8 cellular contexts compared by ENCODE assay signal in genomic region chr14:74942164-74942563, GRCh38. TPM values are rescaled to one million over a fixed set of nuclear protein-coding genes. Genes with fewer than 3 reads are reported as not detected.
DNase-seq lines count a peak whose midpoint lies in the region; ATAC-seq and TF ChIP-seq lines count a peak whose summit lies in the region.

No MANE protein-coding gene starts in this region.

- no CpG with 5 or more reads among the region's 11 CpGs for WGBS in right lobe of liver (ENCODE audit: insufficient coverage, low coverage, low lambda C conversion rate, missing lambda C conversion rate)
- 57 to 58% methylated on average over 11 of the region's 11 CpGs for WGBS in tibial nerve, 2 donors

- intact Hi-C loops in right lobe of liver (cut with DNase I) = loop anchor here in 1 of 2 donors (10.0 kb wide), 1 partner anchor 143 kb away; no protein-coding TSS in a partner anchor

- CTCF ChIA-PET in activated naive CD4-positive, alpha-beta T cell treated with anti-CD3 and anti-CD28 coated beads, Interleukin-2, amount 10 ng/mL, durations not matched to agents 7 days and 5 days (lab: Charles Lee) = interaction anchor here (0.6 to 3.5 kb wide), 6 partner anchors 9 to 826 kb away, joined by 3 to 22 read pairs (median 4); no protein-coding TSS in a partner anchor
- CTCF ChIA-PET in T-cell (lab: Charles Lee) = interaction anchor here (0.6 to 1.6 kb wide), 3 partner anchors 36 to 85 kb away, joined by 3 to 5 read pairs (median 4); no protein-coding TSS in a partner anchor

- H3K4me3 ChIP-seq in right lobe of liver (no peak overlapping the region), tibial nerve (peak overlapping the region in 1 of 4 donors; percentile 27)

- peaks cover 16% of the 10 kb centered on the region for H3K27me3 Mint-ChIP-seq in activated naive CD4-positive, alpha-beta T cell treated with anti-CD3 and anti-CD28 coated beads, Interleukin-2, amount 10 ng/mL, durations not matched to agents 7 days and 5 days
- H3K27me3 Mint-ChIP-seq in T-cell = no peaks in the 10 kb centered on the region

- POLR2A ChIA-PET in T-cell (lab: Charles Lee) = interaction anchor here in 1 of 2 donors (0.6 kb wide), 1 partner anchor 105 kb away, joined by 4 read pairs; no protein-coding TSS in a partner anchor

- H3K4me1 ChIP-seq in right lobe of liver (peaks cover 0 to 19% (median 7%) of the 10 kb centered on the region in 4 donors), tibial nerve (peaks cover 0 to 58% (median 38%) of the 10 kb centered on the region in 4 donors)

- peaks cover 66% of the 10 kb centered on the region for H3K4me1 Mint-ChIP-seq in activated naive CD4-positive, alpha-beta T cell treated with anti-CD3 and anti-CD28 coated beads, Interleukin-2, amount 10 ng/mL, durations not matched to agents 7 days and 5 days
- peaks cover 38 to 58% (median 43%) of the 10 kb centered on the region in 3 donors for H3K4me1 Mint-ChIP-seq in T-cell

- peak overlapping the region; percentile 92 for H3K27ac Mint-ChIP-seq in activated naive CD4-positive, alpha-beta T cell treated with anti-CD3 and anti-CD28 coated beads, Interleukin-2, amount 10 ng/mL, durations not matched to agents 7 days and 5 days
- peak overlapping the region; percentile 92 to 96 for H3K27ac Mint-ChIP-seq in T-cell

- peaks cover 3% of the 10 kb centered on the region for H3K36me3 Mint-ChIP-seq in activated naive CD4-positive, alpha-beta T cell treated with anti-CD3 and anti-CD28 coated beads, Interleukin-2, amount 10 ng/mL, durations not matched to agents 7 days and 5 days
- H3K36me3 Mint-ChIP-seq in T-cell = no peaks in the 10 kb centered on the region

- no peak for TF ChIP-seq EP300 in tibial nerve (IDR thresholded peaks at IDR 0.05)

- H3K27me3 ChIP-seq in right lobe of liver (no peaks in the 10 kb centered on the region), tibial nerve (no peaks in the 10 kb centered on the region)

- H3K27ac ChIP-seq in right lobe of liver = peak overlapping the region; percentile 43 to 62 (median 50)
- peak overlapping the region; percentile 7 to 82 (median 72) for H3K27ac ChIP-seq in tibial nerve

- peak overlapping the region; percentile 71 for H3K4me3 Mint-ChIP-seq in activated naive CD4-positive, alpha-beta T cell treated with anti-CD3 and anti-CD28 coated beads, Interleukin-2, amount 10 ng/mL, durations not matched to agents 7 days and 5 days
- peak overlapping the region; percentile 67 to 79 (median 71) for H3K4me3 Mint-ChIP-seq in T-cell

- H3K36me3 ChIP-seq in right lobe of liver (no peaks in the 10 kb centered on the region), tibial nerve (peaks cover 0 to 5% (median 0%) of the 10 kb centered on the region in 3 donors)

- ATAC-seq in T-cell (replicated peaks in 1 of 4) (peak in 2 of 4 experiments; percentile 3 to 5), right lobe of liver (no peak), GM21390 (IDR thresholded peaks at IDR 0.05; ENCODE audit: unreplicated experiment) (no peak), HG03196 (IDR thresholded peaks at IDR 0.05; ENCODE audit: unreplicated experiment) (no peak), GM18498 (IDR thresholded peaks at IDR 0.05; ENCODE audit: unreplicated experiment) (no peak)

- no peak for TF ChIP-seq CTCF in right lobe of liver (IDR thresholded peaks at IDR 0.05)
- no peak for TF ChIP-seq CTCF in tibial nerve (IDR thresholded peaks at IDR 0.05)

- peaks cover 11% of the 10 kb centered on the region for H3K9me3 Mint-ChIP-seq in activated naive CD4-positive, alpha-beta T cell treated with anti-CD3 and anti-CD28 coated beads, Interleukin-2, amount 10 ng/mL, durations not matched to agents 7 days and 5 days
- peaks cover 0 to 8% (median 4%) of the 10 kb centered on the region in 3 donors for H3K9me3 Mint-ChIP-seq in T-cell

- no peak for DNase-seq in activated naive CD4-positive, alpha-beta T cell treated with anti-CD3 and anti-CD28 coated beads, Interleukin-2, amount 10 ng/mL, durations not matched to agents 7 days and 5 days
- DNase-seq in activated naive CD4-positive, alpha-beta T cell treated with anti-CD3 and anti-CD28 coated beads, Interleukin-2, amount 50 U/mL, for 16 hours = no peak
- DNase-seq in T-cell (no peak), right lobe of liver (no peak), tibial nerve (ENCODE audit: low spot score in 2 of 2) (no peak)

- no peak for TF ChIP-seq POLR2A in right lobe of liver (IDR thresholded peaks at IDR 0.05)
- no peak for TF ChIP-seq POLR2A in tibial nerve (IDR thresholded peaks at IDR 0.05)

- H3K9me3 ChIP-seq in right lobe of liver (no peaks in the 10 kb centered on the region), tibial nerve (no peaks in the 10 kb centered on the region)

RNA-seq across cellular contexts. Expression of gene PGF, which starts 13.2 kb away (rescaled TPM):
- total RNA-seq in T-cell = under 1 TPM in 2 of 5 donors, not detected in 3; 0.09 to 0.29 TPM
- total RNA-seq in right lobe of liver = 1 to 10 TPM in 5 of 6 experiments, under 1 TPM in 1; 0.55 to 4.2 (median 2.1) TPM
- 10 to 100 TPM; 13.2 to 39.5 (median 18.0) TPM for total RNA-seq in tibial nerve

RNA-seq across cellular contexts. Expression of gene RPS6KL1, which starts 19.1 kb away (rescaled TPM):
- total RNA-seq in T-cell (10 to 100 TPM in 1 of 5 donors, 1 to 10 TPM in 4; 3.2 to 15.3 (median 6.2) TPM), right lobe of liver (1 to 10 TPM; 3.9 to 7.9 (median 4.9) TPM), tibial nerve (10 to 100 TPM in 2 of 4 donors, 1 to 10 TPM in 2; 2.0 to 20.7 (median 7.7) TPM)
